In genomic region chr15:75584121-75584520, GRCh38 we compare ENCODE assay signal across 15 cellular contexts. TPM values are rescaled to one million over a fixed set of nuclear protein-coding genes. Genes with fewer than 3 reads are reported as not detected.
DNase-seq lines count a peak whose midpoint lies in the region; TF ChIP-seq lines count a peak whose summit lies in the region.
"Had no signal": no experiment of that assay in that cellular context is flagged by ENCODE, and none has a peak within 500 bp of the region (broad histone marks: within the 10 kb centered on the region; RNA-seq: fewer than 3 reads in every experiment).

No MANE protein-coding gene starts in this region.

- DNase-seq in AG04450 (ENCODE audit: low read depth, low spot score) (no peak), endodermal cell (peak; percentile 49), T-helper 1 cell (no peak), Kasumi-1 (lab: John Stamatoyannopoulos, UW) (no peak)
- no peak for DNase-seq in activated naive CD4-positive, alpha-beta T cell treated with anti-CD3 and anti-CD28 coated beads, Interleukin-2, amount 10 ng/mL, durations not matched to agents 7 days and 5 days
- DNase-seq: ACHN; BE2C; CD4-positive, alpha-beta memory T cell; NCI-H2107; NCI-H226; NCI-H526 treated with DMSO at 0.1 percent for 48 hours; NK-92 treated with Interleukin-12 subunit alpha and Interleukin-12 subunit beta, amount 100 ng/mL, for 24 hours; OCI-M1 had no signal

- H3K9ac ChIP-seq in endodermal cell (ENCODE audit: extremely low read depth, low read length, poor library complexity, severe bottlenecking): no peak overlapping the region

- no peaks in the 10 kb centered on the region for H3K27me3 Mint-ChIP-seq in endodermal cell (ENCODE audit: insufficient read depth)
- no peaks in the 10 kb centered on the region for H3K27me3 Mint-ChIP-seq in nephron (ENCODE audit: low read depth)
- H3K27me3 Mint-ChIP-seq in activated naive CD4-positive, alpha-beta T cell treated with anti-CD3 and anti-CD28 coated beads, Interleukin-2, amount 10 ng/mL, durations not matched to agents 7 days and 5 days: no peaks in the 10 kb centered on the region
- H3K27me3 Mint-ChIP-seq: CD4-positive, alpha-beta memory T cell had no signal

- H3K27ac ChIP-seq in AG04450 (ENCODE audit: low read depth, low read length): peak overlapping the region; percentile 2
- no peak overlapping the region for H3K27ac ChIP-seq in HEK293 (ENCODE audit: extremely low read depth, low read depth, low read length)
- no peak overlapping the region for H3K27ac ChIP-seq in endodermal cell (ENCODE audit: low read depth, low read length)

- H3K4me3 Mint-ChIP-seq in endodermal cell: no peak overlapping the region
- peak overlapping the region in 1 of 3 experiments; percentile 43 for H3K4me3 Mint-ChIP-seq in nephron
- H3K4me3 Mint-ChIP-seq in activated naive CD4-positive, alpha-beta T cell treated with anti-CD3 and anti-CD28 coated beads, Interleukin-2, amount 10 ng/mL, durations not matched to agents 7 days and 5 days: no peak overlapping the region
- H3K4me3 Mint-ChIP-seq: CD4-positive, alpha-beta memory T cell had no signal

- peaks cover 14% of the 10 kb centered on the region for H3K4me1 Mint-ChIP-seq in endodermal cell
- peaks cover 8% of the 10 kb centered on the region for H3K4me1 Mint-ChIP-seq in nephron
- H3K4me1 Mint-ChIP-seq in activated naive CD4-positive, alpha-beta T cell treated with anti-CD3 and anti-CD28 coated beads, Interleukin-2, amount 10 ng/mL, durations not matched to agents 7 days and 5 days: peaks cover 18% of the 10 kb centered on the region

- H3K27me3 ChIP-seq in AG04450 (ENCODE audit: control insufficient read depth, insufficient read depth, low read length): no peaks in the 10 kb centered on the region
- no peaks in the 10 kb centered on the region for H3K27me3 ChIP-seq in endodermal cell (ENCODE audit: control insufficient read depth, insufficient read depth, low read length, poor library complexity, severe bottlenecking)
- H3K27me3 ChIP-seq: BE2C had no signal

- peaks cover 11% of the 10 kb centered on the region for H3K4me1 ChIP-seq in HEK293 (ENCODE audit: control insufficient read depth, insufficient read depth, low read length)
- peaks cover 7% of the 10 kb centered on the region for H3K4me1 ChIP-seq in endodermal cell (ENCODE audit: control insufficient read depth, insufficient read depth, low read length)

- peaks cover 19% of the 10 kb centered on the region for H3K36me3 Mint-ChIP-seq in endodermal cell (ENCODE audit: low read depth)
- peaks cover 13% of the 10 kb centered on the region for H3K36me3 Mint-ChIP-seq in nephron (ENCODE audit: low read depth)
- peaks cover 20% of the 10 kb centered on the region for H3K36me3 Mint-ChIP-seq in activated naive CD4-positive, alpha-beta T cell treated with anti-CD3 and anti-CD28 coated beads, Interleukin-2, amount 10 ng/mL, durations not matched to agents 7 days and 5 days

- TF ChIP-seq CTCF in AG04450 (IDR thresholded peaks at IDR 0.05; ENCODE audit: low read depth, low read length) (no peak), HEK293 (tag by site-specific recombination; IDR thresholded peaks at IDR 0.05) (no peak), endodermal cell (conservative IDR thresholded peaks at IDR 0.05) (no peak), nephron (IDR thresholded peaks at IDR 0.05; ENCODE audit: unreplicated experiment in 3 of 3) (no peak)

- H3K9me3 ChIP-seq in AG04450 (ENCODE audit: control insufficient read depth, insufficient read depth, low read length) (no peaks in the 10 kb centered on the region), HEK293 (ENCODE audit: control insufficient read depth, insufficient read depth, low read depth, low read length) (no peaks in the 10 kb centered on the region), endodermal cell (ENCODE audit: control insufficient read depth, low read length) (no peaks in the 10 kb centered on the region)
- H3K9me3 ChIP-seq: BE2C had no signal

- CTCF ChIA-PET in AG04450 (lab: Charles Lee): no interaction called here
- CTCF ChIA-PET in HEK293 (lab: Yijun Ruan, JAX): no interaction called here
- CTCF ChIA-PET in activated naive CD4-positive, alpha-beta T cell treated with anti-CD3 and anti-CD28 coated beads, Interleukin-2, amount 10 ng/mL, durations not matched to agents 7 days and 5 days (lab: Charles Lee): interaction anchor here (1.5 kb wide), 1 partner anchor 14 kb away, joined by 6 read pairs; no protein-coding TSS in a partner anchor

- H3K36me3 ChIP-seq in HEK293 (ENCODE audit: control insufficient read depth in 2 of 2, insufficient read depth in 1 of 2, low read length in 2 of 2): no peaks in the 10 kb centered on the region; a peak in 1 of 3 replicates
- H3K36me3 ChIP-seq in endodermal cell (ENCODE audit: control insufficient read depth, insufficient read depth, low read length): no peaks in the 10 kb centered on the region
- H3K36me3 ChIP-seq: BE2C had no signal

- peak overlapping the region; percentile 10 for H3K27ac Mint-ChIP-seq in endodermal cell
- peak overlapping the region; percentile 63 to 76 (median 74) for H3K27ac Mint-ChIP-seq in nephron
- no peak overlapping the region for H3K27ac Mint-ChIP-seq in activated naive CD4-positive, alpha-beta T cell treated with anti-CD3 and anti-CD28 coated beads, Interleukin-2, amount 10 ng/mL, durations not matched to agents 7 days and 5 days
- H3K27ac Mint-ChIP-seq: CD4-positive, alpha-beta memory T cell had no signal

- POLR2A ChIA-PET in AG04450 (lab: Yijun Ruan, JAX): interaction anchor here (0.7 kb wide), 1 partner anchor 89 kb away, joined by 4 read pairs; no protein-coding TSS in a partner anchor
- POLR2A ChIA-PET in HEK293 (lab: Yijun Ruan, JAX): interaction anchor here (0.8 kb wide), 1 partner anchor 11 kb away, joined by 3 read pairs; no protein-coding TSS in a partner anchor

- WGBS in endodermal cell (ENCODE audit: insufficient coverage in 1 of 2, insufficient read length in 1 of 2), 2 experiments: 63 to 77% methylated on average over 4 of the region's 4 CpGs

- H3K9me3 Mint-ChIP-seq in endodermal cell (peaks cover 3% of the 10 kb centered on the region), nephron (no peaks in the 10 kb centered on the region)
- no peaks in the 10 kb centered on the region for H3K9me3 Mint-ChIP-seq in activated naive CD4-positive, alpha-beta T cell treated with anti-CD3 and anti-CD28 coated beads, Interleukin-2, amount 10 ng/mL, durations not matched to agents 7 days and 5 days
- H3K9me3 Mint-ChIP-seq: CD4-positive, alpha-beta memory T cell had no signal

- H3K4me3 ChIP-seq in AG04450 (ENCODE audit: low read depth, low read length): no peak overlapping the region
- no peak overlapping the region for H3K4me3 ChIP-seq in HEK293 (ENCODE audit: low read depth, low read length)
- H3K4me3 ChIP-seq in endodermal cell (ENCODE audit: low read length): no peak overlapping the region

TF ChIP-seq in HEK293, 187 proteins besides CTCF, POLR2A, EP300 and RAD21:
- TF ChIP-seq KLF10 (tag by site-specific recombination; IDR thresholded peaks at IDR 0.05): peak; percentile 65
- peak; percentile 88 for TF ChIP-seq EGR2 (tag by site-specific recombination; IDR thresholded peaks at IDR 0.05; ENCODE audit: low read depth)
- TF ChIP-seq ZNF600 (tag by site-specific recombination; IDR thresholded peaks at IDR 0.05): 0 out of 2 replicates have a peak, but pooled peaks have one; percentile 12
- peak; percentile 92 for TF ChIP-seq ZFHX2 (tag by site-specific recombination; conservative IDR thresholded peaks at IDR 0.05)
- no peak for TF ChIP-seq ZNF626 (tag by site-specific recombination; IDR thresholded peaks at IDR 0.05)

RNA-seq across cellular contexts. Expression of gene PTPN9, which starts 5.0 kb away (rescaled TPM):
- polyA plus RNA-seq in AG04450 (2011; rRNA removed): 49.6 TPM in 2 replicates
- polyA minus RNA-seq in AG04450 (2011; rRNA and poly(A)+ RNA removed): 63.6 and 97.0 TPM in 2 replicates
- 10 to 100 TPM; 49.1 to 53.5 TPM for total RNA-seq in endodermal cell
- 30.5 TPM for polyA plus RNA-seq in endodermal cell (2013, experiment 1 of 2)
- polyA plus RNA-seq in endodermal cell (2013, experiment 2 of 2): 29.3 TPM

RNA-seq across cellular contexts. Expression of gene SNUPN, which starts 41.4 kb away (rescaled TPM):
- polyA plus RNA-seq in AG04450 (2011; rRNA removed): 31.1 and 36.6 TPM in 2 replicates
- 20.2 and 23.6 TPM in 2 replicates for polyA minus RNA-seq in AG04450 (2011; rRNA and poly(A)+ RNA removed)
- total RNA-seq in endodermal cell: 10 to 100 TPM; 17.2 to 26.4 TPM
- 20.7 TPM for polyA plus RNA-seq in endodermal cell (2013, experiment 1 of 2)
- 16.8 TPM for polyA plus RNA-seq in endodermal cell (2013, experiment 2 of 2)

RNA-seq across cellular contexts. Expression of gene IMP3, which starts 55.9 kb away (rescaled TPM):
- 38.9 and 42.3 TPM in 2 replicates for polyA plus RNA-seq in AG04450 (2011; rRNA removed)
- polyA minus RNA-seq in AG04450 (2011; rRNA and poly(A)+ RNA removed): 13.3 and 16.3 TPM in 2 replicates
- total RNA-seq in endodermal cell: 10 to 100 TPM; 52.2 to 58.2 TPM
- polyA plus RNA-seq in endodermal cell (2013, experiment 1 of 2): 38.3 TPM
- polyA plus RNA-seq in endodermal cell (2013, experiment 2 of 2): 34.4 TPM
